23 cellular contexts compared by ENCODE assay signal in genomic region chr19:40177286-40178070, GRCh38. TPM values are rescaled to one million over a fixed set of nuclear protein-coding genes. Genes with fewer than 3 reads are reported as not detected.
"Had no signal": no experiment of that assay in that cellular context is flagged by ENCODE, and none has a peak within 500 bp of the region (broad histone marks: within the 10 kb centered on the region; RNA-seq: fewer than 3 reads in every experiment).

No MANE protein-coding gene starts in this region.

- H3K27ac ChIP-seq: colonic mucosa, gastroesophageal sphincter, left ventricle myocardium inferior, lower lobe of right lung, pancreas, stomach, thoracic aorta, upper lobe of left lung, uterus had no signal

- DNase-seq: colonic mucosa; dermis blood vessel endothelial cell; glutamatergic neuron; kidney; left cardiac atrium; left ventricle myocardium inferior; lower lobe of right lung; mesenchymal stem cell; naive B cell; occipital lobe; pancreas; right cardiac atrium; small intestine; stimulated activated CD4-positive, alpha-beta T cell treated with anti-CD3 and anti-CD28 coated beads, Interleukin-12 subunit alpha, Interleukin-12 subunit beta, amount 100 ng/mL, for 4 hours; stimulated activated naive CD4-positive, alpha-beta T cell; stomach; substantia nigra; upper lobe of left lung; uterus had no signal

- H3K4me1 ChIP-seq: colonic mucosa, gastroesophageal sphincter, lower lobe of right lung, pancreas, stomach, upper lobe of left lung, uterus had no signal

- H3K36me3 Mint-ChIP-seq: naive B cell had no signal

- H3K27me3 ChIP-seq: colonic mucosa, pancreas, stomach, upper lobe of left lung, uterus had no signal

- H3K4me1 Mint-ChIP-seq: nephron had no signal

- H3K4me3 ChIP-seq: colonic mucosa, gastroesophageal sphincter, left ventricle myocardium inferior, lower lobe of right lung, pancreas, stomach, thoracic aorta, upper lobe of left lung, uterus had no signal

- H3K27ac Mint-ChIP-seq: naive B cell, nephron, progenitor cell of endocrine pancreas had no signal

- H3K4me3 Mint-ChIP-seq: naive B cell, nephron had no signal

- H3K9me3 ChIP-seq: colonic mucosa, gastroesophageal sphincter, left ventricle myocardium inferior, lower lobe of right lung, pancreas, stomach, thoracic aorta, upper lobe of left lung, uterus had no signal

- H3K9me3 Mint-ChIP-seq: nephron had no signal

- ATAC-seq: gastroesophageal sphincter, left cardiac atrium, lower lobe of right lung, pancreas, right cardiac atrium had no signal

- H3K36me3 ChIP-seq: colonic mucosa, gastroesophageal sphincter, left ventricle myocardium inferior, lower lobe of right lung, pancreas, stomach, thoracic aorta, upper lobe of left lung, uterus had no signal

RNA-seq across cellular contexts. Expression of gene TTC9B, which starts 40.7 kb away (rescaled TPM):
- total RNA-seq: dermis blood vessel endothelial cell, gastroesophageal sphincter, kidney, left cardiac atrium, left ventricle myocardium inferior, lower lobe of right lung, pancreas, progenitor cell of endocrine pancreas, right cardiac atrium, thoracic aorta, upper lobe of left lung, uterus had no signal

RNA-seq across cellular contexts. Expression of gene CCNP, which starts 49.0 kb away (rescaled TPM):
- total RNA-seq: lower lobe of right lung, stomach had no signal
